1 cellular context compared by ENCODE assay signal in the genomic region with DNA sequence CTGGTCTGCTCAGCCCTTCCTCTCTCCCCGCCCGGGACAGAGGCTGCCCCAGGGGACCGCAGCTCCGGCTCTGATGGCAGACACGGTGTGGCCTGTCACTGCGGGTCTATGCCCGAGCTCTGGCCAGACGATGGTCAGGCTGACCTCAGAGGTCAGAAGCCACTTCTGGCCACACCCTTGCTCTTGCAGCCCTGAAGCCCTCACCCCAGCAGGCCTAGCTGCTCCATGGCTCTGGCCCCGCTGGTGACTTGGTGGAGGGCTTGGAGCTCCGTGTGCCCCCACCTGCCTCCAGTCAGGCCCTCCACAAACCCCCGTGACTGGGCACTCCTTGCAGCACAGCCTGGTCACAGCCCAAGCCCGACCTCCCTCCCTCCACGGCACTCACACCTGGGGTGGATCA.
TF ChIP-seq lines count a peak whose summit lies in the region.

No MANE protein-coding gene starts in this region.

TF ChIP-seq in HepG2, 621 proteins besides CTCF, POLR2A, EP300 and RAD21 (continued from another document):
- TF ChIP-seq, protein P1, sequence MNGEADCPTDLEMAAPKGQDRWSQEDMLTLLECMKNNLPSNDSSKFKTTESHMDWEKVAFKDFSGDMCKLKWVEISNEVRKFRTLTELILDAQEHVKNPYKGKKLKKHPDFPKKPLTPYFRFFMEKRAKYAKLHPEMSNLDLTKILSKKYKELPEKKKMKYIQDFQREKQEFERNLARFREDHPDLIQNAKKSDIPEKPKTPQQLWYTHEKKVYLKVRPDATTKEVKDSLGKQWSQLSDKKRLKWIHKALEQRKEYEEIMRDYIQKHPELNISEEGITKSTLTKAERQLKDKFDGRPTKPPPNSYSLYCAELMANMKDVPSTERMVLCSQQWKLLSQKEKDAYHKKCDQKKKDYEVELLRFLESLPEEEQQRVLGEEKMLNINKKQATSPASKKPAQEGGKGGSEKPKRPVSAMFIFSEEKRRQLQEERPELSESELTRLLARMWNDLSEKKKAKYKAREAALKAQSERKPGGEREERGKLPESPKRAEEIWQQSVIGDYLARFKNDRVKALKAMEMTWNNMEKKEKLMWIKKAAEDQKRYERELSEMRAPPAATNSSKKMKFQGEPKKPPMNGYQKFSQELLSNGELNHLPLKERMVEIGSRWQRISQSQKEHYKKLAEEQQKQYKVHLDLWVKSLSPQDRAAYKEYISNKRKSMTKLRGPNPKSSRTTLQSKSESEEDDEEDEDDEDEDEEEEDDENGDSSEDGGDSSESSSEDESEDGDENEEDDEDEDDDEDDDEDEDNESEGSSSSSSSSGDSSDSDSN (CRISPR knock-in tag; IDR thresholded peaks at IDR 0.05): 0 out of 2 replicates have a peak, but pooled peaks have one; percentile 0
